In genomic region chr4:128303986-128304385, GRCh38 we compare ENCODE assay signal across 24 cellular contexts.
"Had no signal": no experiment of that assay in that cellular context is flagged by ENCODE, and none has a peak within 500 bp of the region (broad histone marks: within the 10 kb centered on the region; RNA-seq: fewer than 3 reads in every experiment).

No MANE protein-coding gene starts in this region.

- H3K27ac ChIP-seq: ascending aorta, cardiac muscle cell, coronary artery, foreskin keratinocyte, right lobe of liver, stomach, suprapubic skin, tibial artery had no signal

- DNase-seq: activated CD4-positive, alpha-beta memory T cell treated with anti-CD3 and anti-CD28 coated beads, Interleukin-2, amount 10 ng/mL, durations not matched to agents 7 days and 5 days; activated CD4-positive, alpha-beta T cell treated with anti-CD3 and anti-CD28 coated beads, Interleukin-2, amount 10 ng/mL, durations not matched to agents 24 days and 14 days; activated CD4-positive, CD25-positive, alpha-beta regulatory T cell treated with anti-CD3 and anti-CD28 coated beads, Interleukin-2, amount 50 U/mL, for 72 hours; activated CD8-positive, alpha-beta memory T cell treated with anti-CD3 and anti-CD28 coated beads, Interleukin-2, amount 50 U/mL, for 48 hours; activated gamma-delta T cell; activated naive CD4-positive, alpha-beta T cell treated with anti-CD3 and anti-CD28 coated beads, Interleukin-2, amount 10 ng/mL, durations not matched to agents 7 days and 5 days; activated naive CD8-positive, alpha-beta T cell treated with anti-CD3 and anti-CD28 coated beads, Interleukin-2, amount 10 ng/mL, durations not matched to agents 7 days and 5 days; activated T-cell treated with anti-CD3 and anti-CD28 coated beads, Interleukin-2, amount 50 U/mL, for 24 hours; effector memory CD8-positive, alpha-beta T cell; foreskin keratinocyte; kidney glomerular epithelial cell; posterior cingulate gyrus; right lobe of liver; stimulated activated CD4-positive, alpha-beta T cell treated with anti-CD3 and anti-CD28 coated beads, Interleukin-12 subunit alpha, Interleukin-12 subunit beta, amount 100 ng/mL, for 4 hours; stimulated activated CD4-positive, alpha-beta T cell treated with anti-CD3 and anti-CD28 coated beads, Interleukin-4, amount 100 ng/mL, for 24 hours; stomach; tibial artery had no signal

- ATAC-seq: effector memory CD8-positive, alpha-beta T cell; esophagus mucosa; foreskin keratinocyte; left lobe of liver; stimulated activated effector memory CD8-positive, alpha-beta T cell treated with anti-CD3 and anti-CD28 coated beads, Interleukin-12 subunit alpha, Interleukin-12 subunit beta, amount 100 ng/mL, for 72 hours had no signal

- H3K36me3 ChIP-seq: ascending aorta, cardiac muscle cell, right lobe of liver, stomach, suprapubic skin had no signal

- H3K9me3 ChIP-seq: ascending aorta, right lobe of liver, stomach, suprapubic skin, tibial artery had no signal

- H3K27me3 ChIP-seq: ascending aorta, cardiac muscle cell, foreskin keratinocyte, right lobe of liver, stomach, suprapubic skin, tibial artery had no signal

- H3K4me3 ChIP-seq: ascending aorta, cardiac muscle cell, coronary artery, right lobe of liver, stomach, suprapubic skin, tibial artery had no signal

- H3K4me1 ChIP-seq: foreskin keratinocyte, suprapubic skin, tibial artery had no signal
